Comparison of ENCODE assay signal across 9 cellular contexts in the genomic region with DNA sequence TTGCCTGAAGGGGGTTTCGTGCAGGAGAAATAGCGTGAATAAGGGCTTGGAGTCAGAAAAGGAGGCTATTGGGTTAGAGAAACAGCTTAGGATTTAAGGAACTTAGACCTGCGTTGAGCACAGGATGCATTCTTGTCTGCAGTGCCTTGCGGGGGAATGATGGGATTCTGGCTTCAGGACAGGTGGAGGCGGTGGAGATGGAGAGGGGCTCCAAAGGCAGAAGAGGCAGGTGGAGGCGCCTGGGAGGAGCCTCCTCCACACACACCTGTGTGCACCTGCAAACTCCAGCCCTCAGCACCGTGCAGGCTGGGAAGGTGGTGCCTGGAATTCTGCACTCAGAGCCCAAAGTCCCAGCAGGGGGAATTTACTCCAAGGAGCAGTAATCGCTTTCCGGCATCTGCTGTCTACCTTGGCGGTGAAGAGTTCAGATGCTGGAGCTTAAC. TPM values are rescaled to one million over a fixed set of nuclear protein-coding genes. Genes with fewer than 3 reads are reported as not detected.
A peak's percentile ranks its signal among the peaks of the same experiment; 100 is the strongest.
DNase-seq lines count a peak whose midpoint lies in the region; ATAC-seq, FAIRE-seq and TF ChIP-seq lines count a peak whose summit lies in the region.
"Had no signal": no experiment of that assay in that cellular context is flagged by ENCODE, and none has a peak within 500 bp of the region (broad histone marks: within the 10 kb centered on the region; RNA-seq: fewer than 3 reads in every experiment).

No MANE protein-coding gene starts in this region.

- no peaks in the 10 kb centered on the region for H3K36me3 ChIP-seq in ES-I3 (ENCODE audit: insufficient read depth, low read length)
- H3K36me3 ChIP-seq in duodenal mucosa (ENCODE audit: control insufficient read depth in 1 of 2, insufficient read depth in 2 of 2, low read length in 2 of 2) = no peaks in the 10 kb centered on the region
- peaks cover 3% of the 10 kb centered on the region for H3K36me3 ChIP-seq in osteoblast (ENCODE audit: insufficient read depth, low read length)

- H3K79me2 ChIP-seq in osteoblast (ENCODE audit: insufficient read depth, low read length) = peaks cover 69% of the 10 kb centered on the region

- H3K9me3 ChIP-seq in ES-I3 (ENCODE audit: control insufficient read depth, insufficient read depth, low read length) (no peaks in the 10 kb centered on the region), duodenal mucosa (ENCODE audit: control insufficient read depth in 1 of 2, low read length in 2 of 2) (no peaks in the 10 kb centered on the region), osteoblast (ENCODE audit: low read depth, low read length) (no peaks in the 10 kb centered on the region)

- peak overlapping the region; percentile 82; the same call in 1 of the 2 replicates for H3K9ac ChIP-seq in ES-I3 (ENCODE audit: low read depth, low read length)
- H3K9ac ChIP-seq in duodenal mucosa (ENCODE audit: low read depth in 1 of 2, low read length in 2 of 2) = peak overlapping the region; percentile 68 to 79

- H3K4me1 ChIP-seq in ES-I3 (ENCODE audit: insufficient read depth, low read length) = peaks cover 26% of the 10 kb centered on the region
- peaks cover 69 to 75% of the 10 kb centered on the region in 2 donors for H3K4me1 ChIP-seq in duodenal mucosa (ENCODE audit: control insufficient read depth in 1 of 2, insufficient read depth in 2 of 2, low read length in 2 of 2)
- peaks cover 38% of the 10 kb centered on the region for H3K4me1 ChIP-seq in osteoblast (ENCODE audit: insufficient read depth, low read length)

- ATAC-seq in left lobe of liver (no peak), GM18861 (IDR thresholded peaks at IDR 0.05; ENCODE audit: unreplicated experiment) (no peak), GM21529 (IDR thresholded peaks at IDR 0.05; ENCODE audit: unreplicated experiment) (no peak)

- H3K4me3 ChIP-seq in duodenal mucosa (ENCODE audit: low read depth in 1 of 2, low read length in 2 of 2) = peak overlapping the region; percentile 83
- H3K4me3 ChIP-seq in osteoblast (ENCODE audit: insufficient read depth, low read length) = peak overlapping the region; percentile 96

- H3K4me2 ChIP-seq in osteoblast (ENCODE audit: insufficient read depth, low read length) = peak overlapping the region; percentile 86

- DNase-seq in NCI-H1105 treated with DMSO at 0.1 percent for 48 hours (lab: John Stamatoyannopoulos, UW) = peak; percentile 50
- DNase-seq in osteoblast (ENCODE audit: insufficient read length, low spot score, missing footprints) = peak; percentile 86
- DNase-seq in left lobe of liver (ENCODE audit: low spot score) = no peak
- no peak for DNase-seq in urothelium cell line (ENCODE audit: low spot score)
- DNase-seq: stimulated activated naive CD8-positive, alpha-beta T cell treated with anti-CD3 and anti-CD28 coated beads, Interleukin-15, Interleukin-2, amounts not matched to agents 100 U/mL and 50 U/mL, for 24 hours had no signal

- no peak for FAIRE-seq in urothelium cell line (lab: Jason Lieb, UNC)

- H4K20me1 ChIP-seq in osteoblast (ENCODE audit: insufficient read depth, low read length) = peaks cover 53% of the 10 kb centered on the region

- no peak for TF ChIP-seq CTCF in osteoblast (IDR thresholded peaks at IDR 0.05; ENCODE audit: extremely low read depth, low read depth, low read length)

- no peak overlapping the region for H2AFZ ChIP-seq in osteoblast (ENCODE audit: low read length)

- no peaks in the 10 kb centered on the region for H3K27me3 ChIP-seq in duodenal mucosa (ENCODE audit: control insufficient read depth in 1 of 2, insufficient read depth in 2 of 2, low read length in 2 of 2)
- H3K27me3 ChIP-seq in osteoblast (ENCODE audit: insufficient read depth, low read length) = no peaks in the 10 kb centered on the region

- H3K27ac ChIP-seq in duodenal mucosa (ENCODE audit: low read depth, low read length) (no peak overlapping the region), osteoblast (ENCODE audit: low read depth, low read length) (peak overlapping the region; percentile 85)

RNA-seq across cellular contexts. Expression of gene CLIP2, which starts 1.8 kb away (rescaled TPM):
- 58.3 and 70.9 TPM in 2 replicates for total RNA-seq in osteoblast
- 5.4 TPM for total RNA-seq in left lobe of liver

RNA-seq across cellular contexts. Expression of gene RFC2, which starts 36.8 kb away (rescaled TPM):
- total RNA-seq in osteoblast (12.3 and 13.0 TPM in 2 replicates), left lobe of liver (11.3 TPM)

Comparison
In these comparisons a context has a peak if more than half of its experiments do, and no peak if none do; other contexts are left out.
1. DNase-seq: peak in NCI-H1105 treated with DMSO at 0.1 percent for 48 hours (single experiment) and osteoblast (single experiment); none in left lobe of liver (single experiment) and urothelium cell line (single experiment).